8 cellular contexts compared by ENCODE assay signal in the genomic region with DNA sequence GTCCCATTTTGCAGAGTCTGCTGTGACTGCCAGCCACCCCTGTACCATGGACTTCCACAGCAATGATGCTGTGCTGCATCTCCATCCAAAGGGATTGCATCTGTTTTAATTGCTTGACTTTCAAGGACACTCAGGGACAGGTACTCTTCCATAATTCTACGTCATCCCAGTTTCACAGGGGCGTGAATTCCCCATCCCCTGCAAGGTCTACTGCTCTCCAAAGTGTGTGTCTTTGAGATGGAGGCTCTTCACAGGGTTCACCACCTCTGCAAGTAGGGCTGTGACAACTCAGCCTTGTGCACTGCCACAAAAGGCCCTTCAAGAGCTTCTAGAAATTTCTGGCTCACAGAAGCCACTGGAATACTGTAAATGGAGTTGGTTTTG.
A peak's percentile ranks its signal among the peaks of the same experiment; 100 is the strongest.
DNase-seq lines count a peak whose midpoint lies in the region; ATAC-seq, FAIRE-seq and TF ChIP-seq lines count a peak whose summit lies in the region.
"Not testable (repeated sequence)": the region's sequence is repeated elsewhere in the genome, so short reads cannot be mapped to it uniquely, and the experiment has no call there.

No MANE protein-coding gene starts in this region.

- not testable (repeated sequence) for H3K9me3 Mint-ChIP-seq in T-helper 2 cell treated with Interferon-gamma antibody and Interleukin-4, amounts not matched to agents 5 μg/mL and 100 μg/mL, for 36 hours; activated T-cell treated with anti-CD3 and anti-CD28 coated beads, Interleukin-2, amount 50 U/mL, for 24 hours; activated naive CD4-positive, alpha-beta T cell treated with anti-CD3 and anti-CD28 coated beads, Interleukin-2, amount 50 U/mL, for 24 hours; chondrocyte (ENCODE audit: low read depth)

- not testable (repeated sequence) for H3K4me3 ChIP-seq in A549; OCI-LY3 (ENCODE audit: low read length); osteoblast (ENCODE audit: insufficient read depth, low read length); thyroid gland (replicated peaks in 1 of 3)

- H3K27me3 Mint-ChIP-seq in T-helper 2 cell treated with Interferon-gamma antibody and Interleukin-4, amounts not matched to agents 5 μg/mL and 100 μg/mL, for 36 hours (ENCODE audit: low read depth); activated T-cell treated with anti-CD3 and anti-CD28 coated beads, Interleukin-2, amount 50 U/mL, for 24 hours; activated naive CD4-positive, alpha-beta T cell treated with anti-CD3 and anti-CD28 coated beads, Interleukin-2, amount 50 U/mL, for 24 hours; chondrocyte (ENCODE audit: low read depth): not testable (repeated sequence)

- DNase-seq in A549 (ENCODE audit: low read depth in 1 of 2, low spot score in 1 of 2); T-helper 2 cell treated with Interferon-gamma antibody and Interleukin-4, amounts not matched to agents 5 μg/mL and 100 μg/mL, for 36 hours (ENCODE audit: low spot score); activated T-cell treated with anti-CD3 and anti-CD28 coated beads, Interleukin-2, amount 50 U/mL, for 24 hours; chondrocyte (ENCODE audit: low spot score); osteoblast (ENCODE audit: insufficient read length, low spot score, missing footprints): not testable (repeated sequence)
- DNase-seq in thyroid gland: peak; percentile 51 to 53

- not testable (repeated sequence) for H3K36me3 Mint-ChIP-seq in T-helper 2 cell treated with Interferon-gamma antibody and Interleukin-4, amounts not matched to agents 5 μg/mL and 100 μg/mL, for 36 hours (ENCODE audit: low read depth); activated T-cell treated with anti-CD3 and anti-CD28 coated beads, Interleukin-2, amount 50 U/mL, for 24 hours (ENCODE audit: low read depth); activated naive CD4-positive, alpha-beta T cell treated with anti-CD3 and anti-CD28 coated beads, Interleukin-2, amount 50 U/mL, for 24 hours; chondrocyte (ENCODE audit: low read depth)

- H3K4me3 Mint-ChIP-seq in T-helper 2 cell treated with Interferon-gamma antibody and Interleukin-4, amounts not matched to agents 5 μg/mL and 100 μg/mL, for 36 hours: peak overlapping the region; percentile 66
- H3K4me3 Mint-ChIP-seq in activated T-cell treated with anti-CD3 and anti-CD28 coated beads, Interleukin-2, amount 50 U/mL, for 24 hours: peak overlapping the region; percentile 4
- peak overlapping the region; percentile 16 for H3K4me3 Mint-ChIP-seq in activated naive CD4-positive, alpha-beta T cell treated with anti-CD3 and anti-CD28 coated beads, Interleukin-2, amount 50 U/mL, for 24 hours
- not testable (repeated sequence) for H3K4me3 Mint-ChIP-seq in chondrocyte (ENCODE audit: unreplicated experiment)

- peaks cover 29% of the 10 kb centered on the region for H3K4me1 Mint-ChIP-seq in T-helper 2 cell treated with Interferon-gamma antibody and Interleukin-4, amounts not matched to agents 5 μg/mL and 100 μg/mL, for 36 hours (ENCODE audit: low read depth)
- peaks cover 20% of the 10 kb centered on the region for H3K4me1 Mint-ChIP-seq in activated T-cell treated with anti-CD3 and anti-CD28 coated beads, Interleukin-2, amount 50 U/mL, for 24 hours (ENCODE audit: low read depth)
- H3K4me1 Mint-ChIP-seq in activated naive CD4-positive, alpha-beta T cell treated with anti-CD3 and anti-CD28 coated beads, Interleukin-2, amount 50 U/mL, for 24 hours: peaks cover 20% of the 10 kb centered on the region
- peaks cover 13% of the 10 kb centered on the region for H3K4me1 Mint-ChIP-seq in chondrocyte (ENCODE audit: low read depth)

- not testable (repeated sequence) for H2AFZ ChIP-seq in OCI-LY3 (ENCODE audit: low read depth, low read length); osteoblast (ENCODE audit: low read length)

- H3K4me1 ChIP-seq in A549; osteoblast (ENCODE audit: insufficient read depth, low read length); thyroid gland: not testable (repeated sequence)
- peaks cover 77% of the 10 kb centered on the region for H3K4me1 ChIP-seq in OCI-LY3 (ENCODE audit: low read length)

- H3K9me3 ChIP-seq in A549; OCI-LY3 (ENCODE audit: insufficient read depth, low read length); osteoblast (ENCODE audit: low read depth, low read length); thyroid gland: not testable (repeated sequence)

- POLR2A ChIA-PET in A549 (lab: Yijun Ruan, JAX): not testable (repeated sequence)

- peak overlapping the region in 1 of 2 experiments; percentile 53; a peak in 1 of 6 replicates for H3K27ac ChIP-seq in A549
- peak overlapping the region; percentile 96 for H3K27ac ChIP-seq in OCI-LY3 (ENCODE audit: low read length)
- peak overlapping the region; percentile 63 for H3K27ac ChIP-seq in osteoblast (ENCODE audit: low read depth, low read length)
- peak overlapping the region in 2 of 3 donors; percentile 39 to 58 for H3K27ac ChIP-seq in thyroid gland

- H3K4me2 ChIP-seq in A549: peak overlapping the region; percentile 18; the same call in 1 of the 3 replicates
- H3K4me2 ChIP-seq in OCI-LY3 (ENCODE audit: low read length): peak overlapping the region; percentile 43
- H3K4me2 ChIP-seq in osteoblast (ENCODE audit: insufficient read depth, low read length): peak overlapping the region; percentile 52

- not testable (repeated sequence) for TF ChIP-seq RAD21 in A549 (conservative IDR thresholded peaks at IDR 0.05 in 1 of 2, IDR thresholded peaks at IDR 0.05 in 1 of 2)

- intact Hi-C loops in thyroid gland (cut with DNase I): not testable (repeated sequence)

- not testable (repeated sequence) for ATAC-seq in A549

- H3K27ac Mint-ChIP-seq in T-helper 2 cell treated with Interferon-gamma antibody and Interleukin-4, amounts not matched to agents 5 μg/mL and 100 μg/mL, for 36 hours: peak overlapping the region; percentile 98
- H3K27ac Mint-ChIP-seq in activated T-cell treated with anti-CD3 and anti-CD28 coated beads, Interleukin-2, amount 50 U/mL, for 24 hours: peak overlapping the region; percentile 86
- H3K27ac Mint-ChIP-seq in activated naive CD4-positive, alpha-beta T cell treated with anti-CD3 and anti-CD28 coated beads, Interleukin-2, amount 50 U/mL, for 24 hours: peak overlapping the region; percentile 91
- peak overlapping the region; percentile 61 for H3K27ac Mint-ChIP-seq in chondrocyte (ENCODE audit: unreplicated experiment)

- not testable (repeated sequence) for H3K79me2 ChIP-seq in OCI-LY3 (ENCODE audit: low read length); osteoblast (ENCODE audit: insufficient read depth, low read length)

- FAIRE-seq in A549 (lab: Jason Lieb, UNC): not testable (repeated sequence)

- H3K36me3 ChIP-seq in OCI-LY3 (replicated peaks; ENCODE audit: low read depth, low read length); osteoblast (ENCODE audit: insufficient read depth, low read length); thyroid gland: not testable (repeated sequence)

- 91% methylated on average over 2 of the region's 2 CpGs for WGBS in A549 (ENCODE audit: missing lambda C conversion rate)
- WGBS in thyroid gland, 2 donors: no CpG with 5 or more reads among the region's 2 CpGs

- not testable (repeated sequence) for H3K27me3 ChIP-seq in OCI-LY3 (ENCODE audit: low read depth, low read length); osteoblast (ENCODE audit: insufficient read depth, low read length); thyroid gland

- not testable (repeated sequence) for H4K20me1 ChIP-seq in OCI-LY3 (ENCODE audit: insufficient read depth, low read length); osteoblast (ENCODE audit: insufficient read depth, low read length)

- CTCF ChIA-PET in A549 (lab: Yijun Ruan, JAX): not testable (repeated sequence)

- peak overlapping the region; percentile 90 for H3K9ac ChIP-seq in OCI-LY3 (ENCODE audit: low read length)

- not testable (repeated sequence) for TF ChIP-seq CTCF in A549 (IDR thresholded peaks at IDR 0.05); OCI-LY3 (IDR thresholded peaks at IDR 0.05; ENCODE audit: low read depth, low read length); chondrocyte (IDR thresholded peaks at IDR 0.05); osteoblast (IDR thresholded peaks at IDR 0.05; ENCODE audit: extremely low read depth, low read depth, low read length); thyroid gland (IDR thresholded peaks at IDR 0.05)

- not testable (repeated sequence) for TF ChIP-seq POLR2A in A549 (IDR thresholded peaks at IDR 0.05; ENCODE audit: low read length); thyroid gland (IDR thresholded peaks at IDR 0.05)

- not testable (repeated sequence) for TF ChIP-seq EP300 in A549 (IDR thresholded peaks at IDR 0.05)
